Comparison of ENCODE assay signal across 9 cellular contexts in genomic region chr12:27970981-27971489, GRCh38. TPM values are rescaled to one million over a fixed set of nuclear protein-coding genes. Genes with fewer than 3 reads are reported as not detected.
DNase-seq lines count a peak whose midpoint lies in the region; ATAC-seq, FAIRE-seq and TF ChIP-seq lines count a peak whose summit lies in the region.
"Had no signal": no experiment of that assay in that cellular context is flagged by ENCODE, and none has a peak within 500 bp of the region (broad histone marks: within the 10 kb centered on the region; RNA-seq: fewer than 3 reads in every experiment).

No MANE protein-coding gene starts in this region.

- H3K27me3 ChIP-seq in astrocyte (ENCODE audit: insufficient read depth, low read length) (no peaks in the 10 kb centered on the region), iPS-15b (ENCODE audit: control insufficient read depth, insufficient read depth, low read length) (peaks cover 94% of the 10 kb centered on the region)

- TF ChIP-seq CTCF in HFFc6 (IDR thresholded peaks at IDR 0.05) (no peak), astrocyte (IDR thresholded peaks at IDR 0.05; ENCODE audit: insufficient read depth, low read depth, low read length) (no peak)

- no peaks in the 10 kb centered on the region for H3K9me3 ChIP-seq in astrocyte (ENCODE audit: insufficient read depth, low read depth, low read length)
- H3K9me3 ChIP-seq in iPS-15b (ENCODE audit: control insufficient read depth, insufficient read depth, low read length), result no peaks in the 10 kb centered on the region

- H3K4me3 ChIP-seq in astrocyte (ENCODE audit: insufficient read depth, low read depth, low read length), result peak overlapping the region; percentile 57
- peak overlapping the region; percentile 60 for H3K4me3 ChIP-seq in iPS-15b (ENCODE audit: low read depth, low read length)
- H3K4me3 ChIP-seq in skeletal muscle cell (ENCODE audit: low read depth, low read length), result peak overlapping the region; percentile 61

- H3K36me3 Mint-ChIP-seq in HFFc6 (ENCODE audit: low read depth), result no peaks in the 10 kb centered on the region
- no peaks in the 10 kb centered on the region for H3K36me3 Mint-ChIP-seq in astrocyte (ENCODE audit: low read depth, unreplicated experiment)

- no peaks in the 10 kb centered on the region for H3K9me3 Mint-ChIP-seq in HFFc6
- H3K9me3 Mint-ChIP-seq in astrocyte (ENCODE audit: unreplicated experiment), result no peaks in the 10 kb centered on the region

- H3K36me3 ChIP-seq in astrocyte (ENCODE audit: insufficient read depth, low read length), result no peaks in the 10 kb centered on the region
- H3K36me3 ChIP-seq in iPS-15b (ENCODE audit: control insufficient read depth, insufficient read depth, low read length), result no peaks in the 10 kb centered on the region

- ATAC-seq in GM21515 (IDR thresholded peaks at IDR 0.05; ENCODE audit: unreplicated experiment), result no peak

- H2AFZ ChIP-seq in astrocyte (ENCODE audit: low read depth, low read length), result peak overlapping the region; percentile 44

- H3K27me3 Mint-ChIP-seq in HFFc6 (ENCODE audit: insufficient read depth) (peaks cover 13% of the 10 kb centered on the region), astrocyte (ENCODE audit: low read depth, unreplicated experiment) (peaks cover 6% of the 10 kb centered on the region)

- H3K79me2 ChIP-seq in astrocyte (ENCODE audit: insufficient read depth, low read length), result peaks cover 6% of the 10 kb centered on the region

- no peaks in the 10 kb centered on the region for H4K20me1 ChIP-seq in astrocyte (ENCODE audit: insufficient read depth, low read length)

- H3K27ac Mint-ChIP-seq in HFFc6 (peak overlapping the region; percentile 31), astrocyte (ENCODE audit: unreplicated experiment) (peak overlapping the region; percentile 94)

- peak overlapping the region; percentile 91 for H3K9ac ChIP-seq in astrocyte (ENCODE audit: low read length)
- H3K9ac ChIP-seq in iPS-15b (ENCODE audit: low read depth, low read length), result no peak overlapping the region

- H3K4me1 Mint-ChIP-seq in HFFc6 (ENCODE audit: low read depth), result peaks cover 77% of the 10 kb centered on the region
- H3K4me1 Mint-ChIP-seq in astrocyte (ENCODE audit: low read depth, unreplicated experiment), result peaks cover 40% of the 10 kb centered on the region

- no peak for FAIRE-seq in astrocyte (lab: Jason Lieb, UNC)

- H3K4me2 ChIP-seq in astrocyte (ENCODE audit: low read length), result peak overlapping the region; percentile 93

- H3K27ac ChIP-seq in astrocyte (ENCODE audit: low read depth, low read length), result peak overlapping the region; percentile 59

- H3K4me3 Mint-ChIP-seq in HFFc6 (peak overlapping the region; percentile 72), astrocyte (ENCODE audit: unreplicated experiment) (peak overlapping the region; percentile 88)

- peaks cover 50% of the 10 kb centered on the region for H3K4me1 ChIP-seq in astrocyte (ENCODE audit: insufficient read depth, low read length)
- H3K4me1 ChIP-seq in iPS-15b (ENCODE audit: control insufficient read depth, insufficient read depth, low read length), result peaks cover 13% of the 10 kb centered on the region

- DNase-seq in HFFc6 (no peak), astrocyte (ENCODE audit: low read depth) (peak; percentile 30), skeletal muscle cell (ENCODE audit: low read depth) (no peak), HPDE6-E6E7 (ENCODE audit: extremely low spot score) (no peak), DMS79 treated with DMSO at 0.1 percent for 48 hours (lab: John Stamatoyannopoulos, UW) (no peak)
- no peak for DNase-seq in effector CD4-positive, alpha-beta T cell
- DNase-seq: hippocampal formation had no signal

RNA-seq across cellular contexts. Expression of gene PTHLH, which starts 1.5 kb away (rescaled TPM):
- 1 to 10 TPM in 3 of 6 experiments, under 1 TPM in 3; 0.59 to 1.3 (median 1.0) TPM for total RNA-seq in HFFc6 (2021; fragmentation: NEBNext Ultra II Directional; extraction: Animal tissue kit (Norgen Biotek cat#: 25700))
- 48.5 and 53.5 TPM in 2 replicates for total RNA-seq in astrocyte

Comparison
In these comparisons a context has a peak if more than half of its experiments do, and no peak if none do; other contexts are left out.
1. RNA of gene PTHLH, which starts 1.5 kb away (total RNA-seq): 48.5 to 53.5 TPM in astrocyte; 0.59 to 1.3 TPM in HFFc6; every median in the first group is over 10 times any median in the second.
2. Peak in every context shown above with its lines, with median percentiles within 50 percentile points of each other: H3K4me3 ChIP-seq.